In genomic region chr19:8322638-8322997, GRCh38 we compare ENCODE assay signal across 8 cellular contexts. TPM values are rescaled to one million over a fixed set of nuclear protein-coding genes. Genes with fewer than 3 reads are reported as not detected.
A peak's percentile ranks its signal among the peaks of the same experiment; 100 is the strongest.
DNase-seq lines count a peak whose midpoint lies in the region; ATAC-seq, FAIRE-seq and TF ChIP-seq lines count a peak whose summit lies in the region.

No MANE protein-coding gene starts in this region.

- CTCF ChIA-PET in activated CD4-positive, alpha-beta T cell treated with anti-CD3 and anti-CD28 coated beads for 36 hours (lab: Charles Lee) = interaction anchor here (0.6 to 4.0 kb wide), 3 partner anchors 12 to 31 kb away, joined by 3 to 20 read pairs (median 14); no protein-coding TSS in a partner anchor

- H3K9me3 ChIP-seq in adipocyte (ENCODE audit: control insufficient read depth, low read length) (peaks cover 5% of the 10 kb centered on the region), kidney (ENCODE audit: control insufficient read depth in 1 of 2, low read length in 2 of 2) (no peaks in the 10 kb centered on the region), thoracic aorta (no peaks in the 10 kb centered on the region)

- intact Hi-C loops in activated CD4-positive, alpha-beta T cell treated with anti-CD3 and anti-CD28 coated beads for 36 hours (cut with DNase I, micrococcal nuclease) = loop anchor here in 1 of 2 experiments (5.0 kb wide), 1 partner anchor 380 kb away; the partner anchor contains the start of gene TIMM44
- intact Hi-C loops in kidney (cut with DNase I) = no loop called here

- H3K27me3 ChIP-seq in adipocyte (replicated peaks; ENCODE audit: control insufficient read depth, insufficient read depth, low read length) (no peaks in the 10 kb centered on the region), thoracic aorta (replicated peaks; ENCODE audit: insufficient read depth) (no peaks in the 10 kb centered on the region)

- H3K4me3 ChIP-seq in adipocyte (ENCODE audit: low read length) (peak overlapping the region; percentile 100), kidney (ENCODE audit: low read length in 2 of 2) (peak overlapping the region; percentile 89 to 99), thoracic aorta (peak overlapping the region; percentile 91)

- no peaks in the 10 kb centered on the region for H3K9me3 Mint-ChIP-seq in activated CD4-positive, alpha-beta T cell treated with anti-CD3 and anti-CD28 coated beads for 36 hours (ENCODE audit: low read depth)

- H3K4me1 Mint-ChIP-seq in activated CD4-positive, alpha-beta T cell treated with anti-CD3 and anti-CD28 coated beads for 36 hours = peaks cover 22% of the 10 kb centered on the region

- peak overlapping the region; percentile 97 for H3K4me3 Mint-ChIP-seq in activated CD4-positive, alpha-beta T cell treated with anti-CD3 and anti-CD28 coated beads for 36 hours

- in situ Hi-C loops in GM13976 (cut with MboI; ENCODE audit: low sequenced_read_pairs, unreplicated experiment) = no loop called here

- no peak for ATAC-seq in activated CD4-positive, alpha-beta T cell treated with anti-CD3 and anti-CD28 coated beads for 36 hours
- ATAC-seq in thoracic aorta (ENCODE audit: insufficient number of reproducible peaks, low FRiP score, low read depth) = no peak
- no peak for ATAC-seq in GM18517 (IDR thresholded peaks at IDR 0.05; ENCODE audit: unreplicated experiment)

- POLR2A ChIA-PET in activated CD4-positive, alpha-beta T cell treated with anti-CD3 and anti-CD28 coated beads for 36 hours (lab: Charles Lee) = no interaction called here

- no peaks in the 10 kb centered on the region for H3K27me3 Mint-ChIP-seq in activated CD4-positive, alpha-beta T cell treated with anti-CD3 and anti-CD28 coated beads for 36 hours

- no peak overlapping the region for H3K27ac ChIP-seq in kidney (ENCODE audit: low read depth in 2 of 2, low read length in 2 of 2)
- no peak overlapping the region for H3K27ac ChIP-seq in thoracic aorta

- no peak for FAIRE-seq in kidney (lab: Jason Lieb, UNC)

- TF ChIP-seq CTCF in kidney (IDR thresholded peaks at IDR 0.05; ENCODE audit: borderline replicate concordance, extremely low read depth, insufficient read depth) (no peak), thoracic aorta (IDR thresholded peaks at IDR 0.05) (no peak), GM13976 (IDR thresholded peaks at IDR 0.05; ENCODE audit: borderline replicate concordance, control extremely low read depth, extremely low read depth, insufficient read depth, missing control alignments) (no peak)

- H3K4me1 ChIP-seq in adipocyte (ENCODE audit: control insufficient read depth, insufficient read depth, low read length) (peaks cover 26% of the 10 kb centered on the region), kidney (ENCODE audit: control insufficient read depth in 1 of 2, insufficient read depth in 1 of 2, low read depth in 1 of 2, low read length in 2 of 2) (peaks cover 10 to 22% of the 10 kb centered on the region in 2 donors), thoracic aorta (ENCODE audit: control insufficient read depth in 1 of 2, low read depth in 2 of 2) (peaks cover 22 to 26% of the 10 kb centered on the region in 2 donors)

- H3K36me3 ChIP-seq in adipocyte (ENCODE audit: control insufficient read depth, insufficient read depth, low read length, severe bottlenecking) (peaks cover 18% of the 10 kb centered on the region), kidney (ENCODE audit: control insufficient read depth in 1 of 2, insufficient read depth in 2 of 2, low read length in 2 of 2) (peaks cover 2 to 7% of the 10 kb centered on the region in 2 donors), thoracic aorta (peaks cover 13% of the 10 kb centered on the region)

- peak overlapping the region; percentile 100 for H3K9ac ChIP-seq in adipocyte (ENCODE audit: low read length)
- H3K9ac ChIP-seq in kidney (ENCODE audit: low read length in 2 of 2) = peak overlapping the region in 1 of 2 donors; percentile 96

- no peak for DNase-seq in activated CD4-positive, alpha-beta T cell treated with anti-CD3 and anti-CD28 coated beads for 36 hours
- DNase-seq in activated CD4-positive, alpha-beta T cell treated with anti-CD3 and anti-CD28 coated beads for 4 hours = no peak
- DNase-seq in adipocyte (ENCODE audit: low read depth) = no peak
- DNase-seq in kidney = no peak
- DNase-seq in thoracic aorta (ENCODE audit: low spot score) = no peak
- no peak for DNase-seq in C1 segment of cervical spinal cord (lab: John Stamatoyannopoulos, UW)
- DNase-seq in GM13976 (ENCODE audit: low spot score) = no peak

- H3K27ac Mint-ChIP-seq in activated CD4-positive, alpha-beta T cell treated with anti-CD3 and anti-CD28 coated beads for 36 hours = peak overlapping the region; percentile 97

- peaks cover 32% of the 10 kb centered on the region for H3K36me3 Mint-ChIP-seq in activated CD4-positive, alpha-beta T cell treated with anti-CD3 and anti-CD28 coated beads for 36 hours (ENCODE audit: low read depth)

RNA-seq across cellular contexts. Expression of gene RPS28, which starts 1.3 kb away (rescaled TPM):
- 1,000 to 10,000 TPM; 1,994 to 2,316 TPM for total RNA-seq in activated CD4-positive, alpha-beta T cell treated with anti-CD3 and anti-CD28 coated beads for 36 hours
- total RNA-seq in kidney = 1,258 TPM
- polyA plus RNA-seq in kidney (ENCODE audit: insufficient read depth, low read depth, low replicate concordance) = 1,887 TPM
- total RNA-seq in thoracic aorta = 100 to 1,000 TPM; 146 to 179 TPM

RNA-seq across cellular contexts. Expression of gene NDUFA7, which starts 1.4 kb away (rescaled TPM):
- total RNA-seq in activated CD4-positive, alpha-beta T cell treated with anti-CD3 and anti-CD28 coated beads for 36 hours = 100 to 1,000 TPM in 1 of 2 experiments, 10 to 100 TPM in 1; 90.9 to 112 TPM
- total RNA-seq in kidney (51.2 TPM), thoracic aorta (10 to 100 TPM in 1 of 2 donors, 1 to 10 TPM in 1; 9.2 to 22.2 TPM)
- 304 TPM for polyA plus RNA-seq in kidney (ENCODE audit: insufficient read depth, low read depth, low replicate concordance)

RNA-seq across cellular contexts. Expression of gene CD320, which starts 14.5 kb away (rescaled TPM):
- total RNA-seq in activated CD4-positive, alpha-beta T cell treated with anti-CD3 and anti-CD28 coated beads for 36 hours = 10 to 100 TPM; 39.9 to 41.4 TPM
- total RNA-seq in kidney (26.1 TPM), thoracic aorta (10 to 100 TPM; 21.7 to 58.1 TPM)
- 63.1 TPM for polyA plus RNA-seq in kidney (ENCODE audit: insufficient read depth, low read depth, low replicate concordance)

RNA-seq across cellular contexts. Expression of gene KANK3, which starts 20.4 kb away (rescaled TPM):
- 1 to 10 TPM in 1 of 2 experiments, under 1 TPM in 1; 0.98 to 1.1 TPM for total RNA-seq in activated CD4-positive, alpha-beta T cell treated with anti-CD3 and anti-CD28 coated beads for 36 hours
- total RNA-seq in kidney = 26.6 TPM
- 15.0 TPM for polyA plus RNA-seq in kidney (ENCODE audit: insufficient read depth, low read depth, low replicate concordance)
- total RNA-seq in thoracic aorta = 10 to 100 TPM; 10.0 to 13.0 TPM

RNA-seq across cellular contexts. Expression of gene ANGPTL4, which starts 41.3 kb away (rescaled TPM):
- 1 to 10 TPM; 7.4 to 7.9 TPM for total RNA-seq in activated CD4-positive, alpha-beta T cell treated with anti-CD3 and anti-CD28 coated beads for 36 hours
- total RNA-seq in kidney (7.2 TPM), thoracic aorta (10 to 100 TPM; 29.9 to 99.1 TPM)
- polyA plus RNA-seq in kidney (ENCODE audit: insufficient read depth, low read depth, low replicate concordance) = 40.3 TPM
